Comparison of ENCODE assay signal across 9 cellular contexts in genomic region chr4:31601793-31602192, GRCh38.
"Had no signal": no experiment of that assay in that cellular context is flagged by ENCODE, and none has a peak within 500 bp of the region (broad histone marks: within the 10 kb centered on the region; RNA-seq: fewer than 3 reads in every experiment).

No MANE protein-coding gene starts in this region.

- H3K4me3 ChIP-seq: GM23248, GM23338, HAP-1 had no signal

- H3K36me3 ChIP-seq: HAP-1 had no signal

- H3K9me3 ChIP-seq: HAP-1 had no signal

- DNase-seq: GM23248, GOT3, H7, H9, HCEC 1CT, HFFc6 had no signal

- H3K4me1 ChIP-seq: HAP-1 had no signal

- H3K4me2 ChIP-seq: GM23338 had no signal

- ATAC-seq: GM23338, HCT116 had no signal

- H2AFZ ChIP-seq: GM23248, GM23338 had no signal

- H3K27ac ChIP-seq: GM23248 had no signal

- H3K9ac ChIP-seq: GM23248 had no signal
